Comparison of ENCODE assay signal across 8 cellular contexts in the genomic region with DNA sequence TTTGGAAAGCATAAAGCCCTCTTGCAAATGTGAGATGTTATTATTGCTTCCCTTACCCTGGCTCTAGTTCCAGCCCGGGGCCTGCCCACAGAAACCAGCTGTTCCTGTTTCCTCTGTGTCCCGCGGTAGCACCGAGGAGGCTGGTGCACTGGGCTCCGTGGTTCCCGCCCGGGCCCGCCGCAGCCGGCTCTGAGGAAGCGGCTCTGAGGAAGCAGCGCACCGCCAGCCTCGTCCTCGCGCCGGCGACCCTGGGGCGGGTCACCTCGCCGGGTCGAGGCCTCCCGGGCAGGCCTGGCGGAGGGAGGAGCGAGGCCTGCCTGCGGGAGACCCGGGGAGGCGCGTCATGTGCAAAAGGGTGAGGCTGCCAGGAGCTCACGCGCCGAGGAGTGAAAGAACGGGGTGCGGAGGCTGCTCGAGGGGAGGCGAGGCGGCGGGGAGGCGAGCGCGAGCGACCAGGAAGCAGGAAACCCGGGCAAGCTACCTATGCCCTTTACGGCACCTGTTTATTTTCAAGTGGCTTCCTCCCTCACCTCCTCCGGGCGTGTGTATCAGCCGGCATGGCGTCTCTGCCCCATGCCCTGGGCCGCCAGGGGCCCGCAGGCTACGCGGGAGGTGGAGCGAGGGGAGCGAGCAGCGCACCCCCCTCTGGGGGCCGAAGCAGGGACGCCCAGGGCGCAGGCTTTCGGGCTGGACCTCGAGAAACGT.
DNase-seq lines count a peak whose midpoint lies in the region; ATAC-seq and TF ChIP-seq lines count a peak whose summit lies in the region.

No MANE protein-coding gene starts in this region.

- peaks cover 4% of the 10 kb centered on the region for H3K4me1 ChIP-seq in muscle layer of colon (ENCODE audit: insufficient read depth, low read length)

- peak overlapping the region; percentile 82 for H3K4me3 Mint-ChIP-seq in stimulated activated memory B cell treated with anti-CD40 and anti-IgM and Interleukin-4, amounts not matched to agents 10 μg/mL and 1 μg/mL and 100 μg/mL, for 72 hours

- peaks cover 7% of the 10 kb centered on the region for H3K36me3 Mint-ChIP-seq in stimulated activated memory B cell treated with anti-CD40 and anti-IgM and Interleukin-4, amounts not matched to agents 10 μg/mL and 1 μg/mL and 100 μg/mL, for 72 hours

- no peaks in the 10 kb centered on the region for H3K27me3 ChIP-seq in muscle layer of colon (ENCODE audit: control insufficient read depth in 1 of 2, insufficient read depth in 2 of 2, low read length in 2 of 2)

- peaks cover 23% of the 10 kb centered on the region for H3K4me1 Mint-ChIP-seq in stimulated activated memory B cell treated with anti-CD40 and anti-IgM and Interleukin-4, amounts not matched to agents 10 μg/mL and 1 μg/mL and 100 μg/mL, for 72 hours

- no peaks in the 10 kb centered on the region for H3K9me3 Mint-ChIP-seq in stimulated activated memory B cell treated with anti-CD40 and anti-IgM and Interleukin-4, amounts not matched to agents 10 μg/mL and 1 μg/mL and 100 μg/mL, for 72 hours

- H3K27me3 Mint-ChIP-seq in stimulated activated memory B cell treated with anti-CD40 and anti-IgM and Interleukin-4, amounts not matched to agents 10 μg/mL and 1 μg/mL and 100 μg/mL, for 72 hours, result no peaks in the 10 kb centered on the region

- no peaks in the 10 kb centered on the region for H3K9me3 ChIP-seq in muscle layer of colon (ENCODE audit: low read length)

- ATAC-seq in GM18499 (IDR thresholded peaks at IDR 0.05; ENCODE audit: insufficient read depth, unreplicated experiment) (peak; percentile 45), HG02678 (IDR thresholded peaks at IDR 0.05; ENCODE audit: unreplicated experiment) (peak; percentile 72), esophagus mucosa (peak; percentile 96)
- peak; percentile 88 for ATAC-seq in stimulated activated memory B cell treated with anti-CD40 and anti-IgM and Interleukin-4, amounts not matched to agents 10 μg/mL and 1 μg/mL and 100 μg/mL, for 72 hours

- DNase-seq in NCI-H526 treated with DMSO at 0.1 percent for 48 hours (lab: John Stamatoyannopoulos, UW) (peak; percentile 20), activated T-cell treated with anti-CD3 and anti-CD28 coated beads for 48 hours (ENCODE audit: low read depth) (peak; percentile 44), HEK293T (ENCODE audit: extremely low spot score) (no peak)

- peak overlapping the region; percentile 63 to 66 for H3K4me3 ChIP-seq in muscle layer of colon (ENCODE audit: low read depth in 1 of 2, low read length in 2 of 2)

- no peak overlapping the region for H3K27ac ChIP-seq in muscle layer of colon (ENCODE audit: low read depth, low read length)

- H3K36me3 ChIP-seq in muscle layer of colon (ENCODE audit: insufficient read depth, low read length), result no peaks in the 10 kb centered on the region

- POLR2A ChIA-PET in HEK293T (lab: Yijun Ruan, JAX), result no interaction called here

- H3K9ac ChIP-seq in muscle layer of colon (ENCODE audit: low read length), result no peak overlapping the region

- CTCF ChIA-PET in HEK293T (lab: Yijun Ruan, JAX), result no interaction called here

- peak overlapping the region; percentile 90 for H3K27ac Mint-ChIP-seq in stimulated activated memory B cell treated with anti-CD40 and anti-IgM and Interleukin-4, amounts not matched to agents 10 μg/mL and 1 μg/mL and 100 μg/mL, for 72 hours

TF ChIP-seq in HEK293T, 16 proteins besides CTCF, POLR2A, EP300 and RAD21:
- TF ChIP-seq TARDBP (IDR thresholded peaks at IDR 0.05), result no peak
- no peak for TF ChIP-seq L3MBTL2 (conservative IDR thresholded peaks at IDR 0.05)
- TF ChIP-seq ELF4 (IDR thresholded peaks at IDR 0.05), result no peak
- no peak for TF ChIP-seq FOXM1 (IDR thresholded peaks at IDR 0.05; ENCODE audit: borderline replicate concordance)
- TF ChIP-seq BHLHE40 (IDR thresholded peaks at IDR 0.05; ENCODE audit: borderline replicate concordance), result no peak
- no peak for TF ChIP-seq FOXK2 (IDR thresholded peaks at IDR 0.05)
- no peak for TF ChIP-seq SP1 (IDR thresholded peaks at IDR 0.05)
- TF ChIP-seq ZNF384 (IDR thresholded peaks at IDR 0.05), result no peak
- no peak for TF ChIP-seq FOXA1 (IDR thresholded peaks at IDR 0.05)
- TF ChIP-seq ARNT (IDR thresholded peaks at IDR 0.05), result no peak
- TF ChIP-seq, protein P1, sequence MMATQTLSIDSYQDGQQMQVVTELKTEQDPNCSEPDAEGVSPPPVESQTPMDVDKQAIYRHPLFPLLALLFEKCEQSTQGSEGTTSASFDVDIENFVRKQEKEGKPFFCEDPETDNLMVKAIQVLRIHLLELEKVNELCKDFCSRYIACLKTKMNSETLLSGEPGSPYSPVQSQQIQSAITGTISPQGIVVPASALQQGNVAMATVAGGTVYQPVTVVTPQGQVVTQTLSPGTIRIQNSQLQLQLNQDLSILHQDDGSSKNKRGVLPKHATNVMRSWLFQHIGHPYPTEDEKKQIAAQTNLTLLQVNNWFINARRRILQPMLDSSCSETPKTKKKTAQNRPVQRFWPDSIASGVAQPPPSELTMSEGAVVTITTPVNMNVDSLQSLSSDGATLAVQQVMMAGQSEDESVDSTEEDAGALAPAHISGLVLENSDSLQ (IDR thresholded peaks at IDR 0.05), result no peak
- no peak for TF ChIP-seq SUZ12 (IDR thresholded peaks at IDR 0.05)
- TF ChIP-seq NFRKB (IDR thresholded peaks at IDR 0.05), result no peak

Comparison
In these comparisons a context has a peak if more than half of its experiments do, and no peak if none do; other contexts are left out.
1. ATAC-seq: peak in every context shown above with its lines; median percentile 96 in esophagus mucosa; 88 in stimulated activated memory B cell treated with anti-CD40 and anti-IgM and Interleukin-4, amounts not matched to agents 10 μg/mL and 1 μg/mL and 100 μg/mL, for 72 hours; 72 in HG02678; 45 in GM18499.